In genomic region chr7:139777304-139777890, GRCh38 we compare ENCODE assay signal across 8 cellular contexts. TPM values are rescaled to one million over a fixed set of nuclear protein-coding genes. Genes with fewer than 3 reads are reported as not detected.
A peak's percentile ranks its signal among the peaks of the same experiment; 100 is the strongest.
DNase-seq lines count a peak whose midpoint lies in the region; ATAC-seq, FAIRE-seq and TF ChIP-seq lines count a peak whose summit lies in the region.

No MANE protein-coding gene starts in this region.

- DNase-seq in GM12892 (ENCODE audit: insufficient read length) (peak; percentile 38), SJSA1 (ENCODE audit: low read depth in 1 of 2, low spot score in 2 of 2) (no peak), astrocyte of the hippocampus (ENCODE audit: low read depth, low spot score) (peak; percentile 71), H54 (ENCODE audit: insufficient read length, low spot score) (no peak), NCI-H187 (lab: John Stamatoyannopoulos, UW) (no peak)
- DNase-seq in stimulated activated CD4-positive, alpha-beta T cell treated with anti-CD3 and anti-CD28 coated beads, Interleukin-12 subunit alpha, Interleukin-12 subunit beta, amount 100 ng/mL, for 4 hours, result peak; percentile 42

- FAIRE-seq in GM12892 (lab: Jason Lieb, UNC) (no peak), H54 (lab: Jason Lieb, UNC) (no peak)

- peaks cover 13% of the 10 kb centered on the region for H3K36me3 ChIP-seq in SJSA1
- no peaks in the 10 kb centered on the region for H3K36me3 ChIP-seq in iPS-20b (ENCODE audit: insufficient read depth, low read depth, low read length)

- H3K9me3 ChIP-seq in SJSA1 (replicated peaks), result peaks cover 3% of the 10 kb centered on the region; the same call in 1 of the 2 replicates
- H3K9me3 ChIP-seq in iPS-20b (ENCODE audit: insufficient read depth, low read depth, low read length), result no peaks in the 10 kb centered on the region

- H3K27ac ChIP-seq in SJSA1 (peak overlapping the region; percentile 73), iPS-20b (ENCODE audit: low read length) (no peak overlapping the region)

- TF ChIP-seq POLR2A in GM12892 (IDR thresholded peaks at IDR 0.05; ENCODE audit: low read depth, low read length), result no peak
- no peak for TF ChIP-seq POLR2A in H54 (IDR thresholded peaks at IDR 0.05; ENCODE audit: low read depth, low read length)

- H3K4me3 ChIP-seq in SJSA1 (peak overlapping the region; percentile 48), iPS-20b (ENCODE audit: low read length) (peak overlapping the region; percentile 86)

- peak; percentile 4 for ATAC-seq in HG02763 (IDR thresholded peaks at IDR 0.05; ENCODE audit: unreplicated experiment)

- peaks cover 28% of the 10 kb centered on the region for H3K4me1 ChIP-seq in SJSA1 (replicated peaks)
- H3K4me1 ChIP-seq in iPS-20b (ENCODE audit: insufficient read depth, low read length), result peaks cover 3% of the 10 kb centered on the region; the same call in 1 of the 2 replicates

- H3K9ac ChIP-seq in iPS-20b (ENCODE audit: low read depth, low read length), result peak overlapping the region; percentile 77; the same call in 1 of the 2 replicates

- H3K27me3 ChIP-seq in SJSA1 (replicated peaks) (no peaks in the 10 kb centered on the region), iPS-20b (ENCODE audit: insufficient read depth, low read length) (peaks cover 46% of the 10 kb centered on the region)

RNA-seq across cellular contexts. Expression of gene HIPK2, which starts 0.4 kb away (rescaled TPM):
- 26.3 TPM for polyA plus RNA-seq in GM12892 (2012; ENCODE audit: missing spikeins)
- total RNA-seq in SJSA1 (2014; rRNA removed; shearing (Covaris generic)), result 6.8 and 10.9 TPM in 2 replicates

RNA-seq across cellular contexts. Expression of gene TBXAS1, which starts 51.7 kb away (rescaled TPM):
- 9.2 TPM for polyA plus RNA-seq in GM12892 (2012; ENCODE audit: missing spikeins)
- 3.8 and 7.0 TPM in 2 replicates for total RNA-seq in SJSA1 (2014; rRNA removed; shearing (Covaris generic))

Comparison
In these comparisons a context has a peak if more than half of its experiments do, and no peak if none do; other contexts are left out.
1. DNase-seq: peak in GM12892 (single experiment), astrocyte of the hippocampus (single experiment) and stimulated activated CD4-positive, alpha-beta T cell treated with anti-CD3 and anti-CD28 coated beads, Interleukin-12 subunit alpha, Interleukin-12 subunit beta, amount 100 ng/mL, for 4 hours (single experiment); none in SJSA1 (0 of 2), H54 (single experiment) and NCI-H187 (0 of 2).